ENCODE assay signal across 8 cellular contexts in genomic region chr3:177345973-177346503, GRCh38.
A peak's percentile ranks its signal among the peaks of the same experiment; 100 is the strongest.
DNase-seq lines count a peak whose midpoint lies in the region; ATAC-seq and FAIRE-seq lines count a peak whose summit lies in the region.

No MANE protein-coding gene starts in this region.

- no peak overlapping the region for H3K9ac ChIP-seq in skeletal muscle satellite cell (ENCODE audit: low read depth, low read length)

- no peaks in the 10 kb centered on the region for H3K27me3 ChIP-seq in skeletal muscle satellite cell (ENCODE audit: control insufficient read depth, insufficient read depth, low read length)

- no peaks in the 10 kb centered on the region for H3K36me3 ChIP-seq in skeletal muscle satellite cell (ENCODE audit: insufficient read depth, low read length)

- H3K4me3 ChIP-seq in skeletal muscle satellite cell (ENCODE audit: low read length), result no peak overlapping the region

- H3K9me3 ChIP-seq in skeletal muscle satellite cell (replicated peaks; ENCODE audit: low read length), result no peaks in the 10 kb centered on the region

- H3K27ac ChIP-seq in caudate nucleus (ENCODE audit: low read depth, low read length), result peak overlapping the region; percentile 82

- peak overlapping the region; percentile 20 for H3K4me2 ChIP-seq in skeletal muscle satellite cell (ENCODE audit: low read length)

- DNase-seq in caudate nucleus (lab: John Stamatoyannopoulos, UW) (no peak), GF-D8 (lab: John Stamatoyannopoulos, UW) (no peak), HTR-8/SVneo (ENCODE audit: insufficient read length, low spot score) (no peak)

- H3K4me1 ChIP-seq in skeletal muscle satellite cell (ENCODE audit: control insufficient read depth, insufficient read depth, low read length), result peaks cover 27% of the 10 kb centered on the region

- FAIRE-seq in HTR-8/SVneo (lab: Jason Lieb, UNC), result no peak

- ATAC-seq in GM19372 (IDR thresholded peaks at IDR 0.05; ENCODE audit: low read depth, unreplicated experiment) (peak; percentile 2), HG03439 (IDR thresholded peaks at IDR 0.05; ENCODE audit: unreplicated experiment) (peak; percentile 6), GM19023 (IDR thresholded peaks at IDR 0.05; ENCODE audit: unreplicated experiment) (no peak), HG02852 (IDR thresholded peaks at IDR 0.05; ENCODE audit: unreplicated experiment) (no peak)

Comparison
In these comparisons a context has a peak if more than half of its experiments do, and no peak if none do; other contexts are left out.
1. ATAC-seq: peak in GM19372 (single experiment) and HG03439 (single experiment); none in GM19023 (single experiment) and HG02852 (single experiment).